1 cellular context compared by ENCODE assay signal in genomic region chr10:44317856-44318255, GRCh38.
TF ChIP-seq lines count a peak whose summit lies in the region.

No MANE protein-coding gene starts in this region.

TF ChIP-seq in H1, 55 proteins besides CTCF, POLR2A, EP300 and RAD21 (continued from another document):
- TF ChIP-seq E2F6 (IDR thresholded peaks at IDR 0.05), result no peak
- no peak for TF ChIP-seq KDM1A (IDR thresholded peaks at IDR 0.05; ENCODE audit: borderline replicate concordance, low read length)
- no peak for TF ChIP-seq HDAC6 (IDR thresholded peaks at IDR 0.05; ENCODE audit: low read depth, low read length)
- no peak for TF ChIP-seq SP2 (IDR thresholded peaks at IDR 0.05; ENCODE audit: low read length)
- TF ChIP-seq SAP30 (IDR thresholded peaks at IDR 0.05; ENCODE audit: insufficient read depth, insufficient replicate concordance, low read length), result no peak
- TF ChIP-seq GTF2F1 (IDR thresholded peaks at IDR 0.05; ENCODE audit: borderline replicate concordance, low read depth, low read length), result no peak
- TF ChIP-seq SIN3A (conservative IDR thresholded peaks at IDR 0.05 in 1 of 2, IDR thresholded peaks at IDR 0.05 in 1 of 2; ENCODE audit: low read depth in 1 of 2, low read length in 2 of 2), result no peak
- no peak for TF ChIP-seq KDM4A (IDR thresholded peaks at IDR 0.05; ENCODE audit: low read depth, low read length, severe bottlenecking)
- TF ChIP-seq JUND (IDR thresholded peaks at IDR 0.05; ENCODE audit: low read length), result no peak
- TF ChIP-seq CHD1 (IDR thresholded peaks at IDR 0.05; ENCODE audit: low read depth, low read length), result no peak
- no peak for TF ChIP-seq JUN (IDR thresholded peaks at IDR 0.05; ENCODE audit: low read depth, low read length)
- TF ChIP-seq SP1 (IDR thresholded peaks at IDR 0.05; ENCODE audit: low read depth, low read length), result no peak
- no peak for TF ChIP-seq ASH2L (IDR thresholded peaks at IDR 0.05; ENCODE audit: low read length)
